Comparison of ENCODE assay signal across 1 cellular context in the genomic region with DNA sequence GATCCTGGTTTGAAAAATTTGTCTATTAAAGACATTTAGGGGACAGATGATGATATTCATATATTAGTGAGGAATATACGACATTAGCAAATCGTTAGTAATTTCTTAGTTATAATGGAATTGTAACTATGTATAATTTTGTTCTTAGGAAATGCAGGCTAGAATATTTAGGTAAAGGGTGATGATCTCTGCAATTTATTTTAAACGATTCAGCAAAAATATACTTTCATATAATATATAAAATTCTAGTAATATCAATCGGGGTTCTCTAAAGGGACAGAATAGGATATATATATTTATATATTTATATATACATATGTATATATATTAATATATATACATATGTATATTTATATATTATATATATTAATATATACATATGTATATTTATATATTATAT.
TF ChIP-seq lines count a peak whose summit lies in the region.

No MANE protein-coding gene starts in this region.

TF ChIP-seq in HCT116, 20 proteins besides CTCF, POLR2A, EP300 and RAD21 (continued from another document):
- TF ChIP-seq, protein P1, sequence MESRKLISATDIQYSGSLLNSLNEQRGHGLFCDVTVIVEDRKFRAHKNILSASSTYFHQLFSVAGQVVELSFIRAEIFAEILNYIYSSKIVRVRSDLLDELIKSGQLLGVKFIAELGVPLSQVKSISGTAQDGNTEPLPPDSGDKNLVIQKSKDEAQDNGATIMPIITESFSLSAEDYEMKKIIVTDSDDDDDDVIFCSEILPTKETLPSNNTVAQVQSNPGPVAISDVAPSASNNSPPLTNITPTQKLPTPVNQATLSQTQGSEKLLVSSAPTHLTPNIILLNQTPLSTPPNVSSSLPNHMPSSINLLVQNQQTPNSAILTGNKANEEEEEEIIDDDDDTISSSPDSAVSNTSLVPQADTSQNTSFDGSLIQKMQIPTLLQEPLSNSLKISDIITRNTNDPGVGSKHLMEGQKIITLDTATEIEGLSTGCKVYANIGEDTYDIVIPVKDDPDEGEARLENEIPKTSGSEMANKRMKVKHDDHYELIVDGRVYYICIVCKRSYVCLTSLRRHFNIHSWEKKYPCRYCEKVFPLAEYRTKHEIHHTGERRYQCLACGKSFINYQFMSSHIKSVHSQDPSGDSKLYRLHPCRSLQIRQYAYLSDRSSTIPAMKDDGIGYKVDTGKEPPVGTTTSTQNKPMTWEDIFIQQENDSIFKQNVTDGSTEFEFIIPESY (IDR thresholded peaks at IDR 0.05; ENCODE audit: extremely low read depth, insufficient replicate concordance, low read length) = no peak
- no peak for TF ChIP-seq ZFX (IDR thresholded peaks at IDR 0.05)
- TF ChIP-seq EZH2phosphoT487 (IDR thresholded peaks at IDR 0.05; ENCODE audit: borderline replicate concordance) = no peak
- no peak for TF ChIP-seq SP1 (IDR thresholded peaks at IDR 0.05; ENCODE audit: low read depth)
- no peak for TF ChIP-seq EGR1 (IDR thresholded peaks at IDR 0.05; ENCODE audit: low read depth)
- TF ChIP-seq, protein P2, sequence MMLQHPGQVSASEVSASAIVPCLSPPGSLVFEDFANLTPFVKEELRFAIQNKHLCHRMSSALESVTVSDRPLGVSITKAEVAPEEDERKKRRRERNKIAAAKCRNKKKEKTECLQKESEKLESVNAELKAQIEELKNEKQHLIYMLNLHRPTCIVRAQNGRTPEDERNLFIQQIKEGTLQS (IDR thresholded peaks at IDR 0.05) = no peak
